In genomic region chr10:74078037-74078436, GRCh38 we compare ENCODE assay signal across 9 cellular contexts.
DNase-seq lines count a peak whose midpoint lies in the region; ATAC-seq, FAIRE-seq and TF ChIP-seq lines count a peak whose summit lies in the region.
"Had no signal": no experiment of that assay in that cellular context is flagged by ENCODE, and none has a peak within 500 bp of the region (broad histone marks: within the 10 kb centered on the region; RNA-seq: fewer than 3 reads in every experiment).

No MANE protein-coding gene starts in this region.

- DNase-seq in GM19239 (ENCODE audit: insufficient read length, low spot score) (no peak), D341Med (ENCODE audit: low spot score) (no peak)
- no peak for DNase-seq in activated naive CD8-positive, alpha-beta T cell treated with anti-CD3 and anti-CD28 coated beads, Interleukin-2, amount 10 ng/mL, durations not matched to agents 7 days and 5 days
- DNase-seq in stimulated activated CD4-positive, alpha-beta T cell treated with anti-CD3 and anti-CD28 coated beads, Interleukin-2, amount 100 ng/mL, for 48 hours = peak; percentile 15 to 23
- DNase-seq: body of pancreas had no signal

- ATAC-seq in activated naive CD8-positive, alpha-beta T cell treated with anti-CD3 and anti-CD28 coated beads, Interleukin-2, amount 10 ng/mL, durations not matched to agents 7 days and 5 days (ENCODE audit: low read depth) = peak; percentile 88
- no peak for ATAC-seq in GM19351 (IDR thresholded peaks at IDR 0.05; ENCODE audit: unreplicated experiment)
- ATAC-seq in GM21529 (IDR thresholded peaks at IDR 0.05; ENCODE audit: unreplicated experiment) = no peak
- ATAC-seq in GM19328 (IDR thresholded peaks at IDR 0.05; ENCODE audit: unreplicated experiment) = no peak
- ATAC-seq: body of pancreas had no signal

- H3K36me3 Mint-ChIP-seq in activated naive CD8-positive, alpha-beta T cell treated with anti-CD3 and anti-CD28 coated beads, Interleukin-2, amount 10 ng/mL, durations not matched to agents 7 days and 5 days = peaks cover 14% of the 10 kb centered on the region

- no peak overlapping the region for H2AFZ ChIP-seq in Loucy (ENCODE audit: low read length)

- H4K20me1 ChIP-seq in Loucy (ENCODE audit: insufficient read depth, low read length, poor library complexity, severe bottlenecking) = peaks cover 4% of the 10 kb centered on the region

- peak; percentile 28 for FAIRE-seq in GM19239 (lab: Jason Lieb, UNC)

- no peaks in the 10 kb centered on the region for H3K79me2 ChIP-seq in Loucy (ENCODE audit: insufficient read depth, low read length)

- H3K27ac Mint-ChIP-seq in activated naive CD8-positive, alpha-beta T cell treated with anti-CD3 and anti-CD28 coated beads, Interleukin-2, amount 10 ng/mL, durations not matched to agents 7 days and 5 days = no peak overlapping the region

- H3K9me2 ChIP-seq in Loucy (replicated peaks; ENCODE audit: low read depth, low read length) = no peaks in the 10 kb centered on the region

- no peaks in the 10 kb centered on the region for H3K27me3 ChIP-seq in Loucy (ENCODE audit: insufficient read depth, low read length, poor library complexity, severe bottlenecking)
- H3K27me3 ChIP-seq: body of pancreas had no signal

- no peaks in the 10 kb centered on the region for H3K27me3 Mint-ChIP-seq in activated naive CD8-positive, alpha-beta T cell treated with anti-CD3 and anti-CD28 coated beads, Interleukin-2, amount 10 ng/mL, durations not matched to agents 7 days and 5 days

- TF ChIP-seq CTCF in Loucy (conservative IDR thresholded peaks at IDR 0.05; ENCODE audit: low read length) = no peak

- peak overlapping the region; percentile 23 for H3K4me3 Mint-ChIP-seq in activated naive CD8-positive, alpha-beta T cell treated with anti-CD3 and anti-CD28 coated beads, Interleukin-2, amount 10 ng/mL, durations not matched to agents 7 days and 5 days

- H3K9me3 ChIP-seq in Loucy (ENCODE audit: insufficient read depth, low read depth, low read length) = no peaks in the 10 kb centered on the region
- H3K9me3 ChIP-seq: body of pancreas had no signal

- POLR2A ChIA-PET in activated naive CD8-positive, alpha-beta T cell treated with anti-CD3 and anti-CD28 coated beads, Interleukin-2, amount 10 ng/mL, durations not matched to agents 7 days and 5 days (lab: Charles Lee) = no interaction called here

- H3K4me3 ChIP-seq in Loucy (ENCODE audit: low read length, poor library complexity, severe bottlenecking) = no peak overlapping the region
- H3K4me3 ChIP-seq: body of pancreas had no signal

- no peaks in the 10 kb centered on the region for H3K9me3 Mint-ChIP-seq in activated naive CD8-positive, alpha-beta T cell treated with anti-CD3 and anti-CD28 coated beads, Interleukin-2, amount 10 ng/mL, durations not matched to agents 7 days and 5 days

- peaks cover 23% of the 10 kb centered on the region for H3K4me1 Mint-ChIP-seq in activated naive CD8-positive, alpha-beta T cell treated with anti-CD3 and anti-CD28 coated beads, Interleukin-2, amount 10 ng/mL, durations not matched to agents 7 days and 5 days

- H3K36me3 ChIP-seq in Loucy (ENCODE audit: insufficient read depth, low read length) = peaks cover 25% of the 10 kb centered on the region; the same call in 1 of the 2 replicates

- peak overlapping the region; percentile 50 for H3K4me2 ChIP-seq in Loucy (ENCODE audit: low read depth, low read length, poor library complexity, severe bottlenecking)

- peaks cover 37% of the 10 kb centered on the region for H3K4me1 ChIP-seq in Loucy (ENCODE audit: insufficient read depth, low read length, poor library complexity, severe bottlenecking)
- H3K4me1 ChIP-seq: body of pancreas had no signal

- no peak overlapping the region for H3K9ac ChIP-seq in Loucy (ENCODE audit: low read depth, low read length, poor library complexity, severe bottlenecking)

- H3F3A ChIP-seq in Loucy (ENCODE audit: low read depth) = peaks cover 3% of the 10 kb centered on the region; the same call in 1 of the 2 replicates

Comparison
In these comparisons a context has a peak if more than half of its experiments do, and no peak if none do; other contexts are left out.
1. DNase-seq: peak in stimulated activated CD4-positive, alpha-beta T cell treated with anti-CD3 and anti-CD28 coated beads, Interleukin-2, amount 100 ng/mL, for 48 hours (2 of 2); none in GM19239 (single experiment), activated naive CD8-positive, alpha-beta T cell treated with anti-CD3 and anti-CD28 coated beads, Interleukin-2, amount 10 ng/mL, durations not matched to agents 7 days and 5 days (single experiment) and D341Med (single experiment).